Comparison of ENCODE assay signal across 15 cellular contexts in genomic region chr15:46280753-46281521, GRCh38.
DNase-seq lines count a peak whose midpoint lies in the region; ATAC-seq and TF ChIP-seq lines count a peak whose summit lies in the region.
"Had no signal": no experiment of that assay in that cellular context is flagged by ENCODE, and none has a peak within 500 bp of the region (broad histone marks: within the 10 kb centered on the region; RNA-seq: fewer than 3 reads in every experiment).

No MANE protein-coding gene starts in this region.

- H3K9me3 ChIP-seq in WERI-Rb-1 (ENCODE audit: severe bottlenecking) = no peaks in the 10 kb centered on the region
- H3K9me3 ChIP-seq: A549, breast epithelium, SJSA1 had no signal

- H3K4me3 ChIP-seq in WERI-Rb-1 (ENCODE audit: low read depth, low read length) = no peak overlapping the region
- H3K4me3 ChIP-seq: A549, breast epithelium, GM12878, SJSA1 had no signal

- H3K27ac Mint-ChIP-seq in activated naive CD4-positive, alpha-beta T cell treated with anti-CD3 and anti-CD28 coated beads, Interleukin-2, amount 50 U/mL, for 72 hours = no peak overlapping the region
- H3K27ac Mint-ChIP-seq: activated CD8-positive, alpha-beta memory T cell treated with anti-CD3 and anti-CD28 coated beads, Interleukin-2, amount 10 ng/mL, durations not matched to agents 7 days and 5 days had no signal

- peaks cover 0 to 9% of the 10 kb centered on the region in 2 donors for H3K9me3 Mint-ChIP-seq in activated naive CD4-positive, alpha-beta T cell treated with anti-CD3 and anti-CD28 coated beads, Interleukin-2, amount 50 U/mL, for 72 hours

- H3K27ac ChIP-seq in WERI-Rb-1 = peak overlapping the region; percentile 96
- H3K27ac ChIP-seq: A549, breast epithelium, SJSA1 had no signal

- H3K36me3 Mint-ChIP-seq in activated naive CD4-positive, alpha-beta T cell treated with anti-CD3 and anti-CD28 coated beads, Interleukin-2, amount 50 U/mL, for 72 hours = no peaks in the 10 kb centered on the region
- H3K36me3 Mint-ChIP-seq: activated CD8-positive, alpha-beta memory T cell treated with anti-CD3 and anti-CD28 coated beads, Interleukin-2, amount 10 ng/mL, durations not matched to agents 7 days and 5 days had no signal

- DNase-seq in NCI-H2107 treated with DMSO at 0.1 percent for 48 hours (lab: John Stamatoyannopoulos, UW; ENCODE audit: unreplicated experiment) (peak; percentile 52), NCI-H2107 (lab: John Stamatoyannopoulos, UW) (no peak), NCI-H1930 (lab: John Stamatoyannopoulos, UW) (peak; percentile 6 to 18), WERI-Rb-1 (peak; percentile 81), renal cortical epithelial cell (ENCODE audit: low read depth) (peak; percentile 27), left cardiac atrium (no peak)
- DNase-seq in activated naive CD4-positive, alpha-beta T cell treated with anti-CD3 and anti-CD28 coated beads, Interleukin-2, amount 50 U/mL, for 72 hours (ENCODE audit: low spot score in 2 of 2) = no peak
- DNase-seq: activated CD8-positive, alpha-beta memory T cell treated with anti-CD3 and anti-CD28 coated beads, Interleukin-2, amount 10 ng/mL, durations not matched to agents 7 days and 5 days; foreskin melanocyte; stimulated activated CD4-positive, alpha-beta T cell treated with anti-CD3 and anti-CD28 coated beads, Interleukin-2, amount 100 ng/mL, for 24 hours had no signal

- no peaks in the 10 kb centered on the region for H3K36me3 ChIP-seq in WERI-Rb-1
- H3K36me3 ChIP-seq: breast epithelium, SJSA1 had no signal

- ATAC-seq in activated naive CD4-positive, alpha-beta T cell treated with anti-CD3 and anti-CD28 coated beads, Interleukin-2, amount 50 U/mL, for 72 hours = no peak
- ATAC-seq in GM21381 (IDR thresholded peaks at IDR 0.05; ENCODE audit: unreplicated experiment) = no peak
- ATAC-seq in left cardiac atrium = no peak
- ATAC-seq: A549; activated CD8-positive, alpha-beta memory T cell treated with anti-CD3 and anti-CD28 coated beads, Interleukin-2, amount 10 ng/mL, durations not matched to agents 7 days and 5 days; GM12878 had no signal

- intact Hi-C loops in left cardiac atrium (cut with DNase I) = no loop called here

- TF ChIP-seq CTCF in WERI-Rb-1 (IDR thresholded peaks at IDR 0.05; ENCODE audit: low read depth, low read length) = peak; percentile 62

- H3K27me3 ChIP-seq in WERI-Rb-1 (ENCODE audit: insufficient read depth, low read depth, severe bottlenecking) = no peaks in the 10 kb centered on the region
- H3K27me3 ChIP-seq: breast epithelium, SJSA1 had no signal

Comparison
In these comparisons a context has a peak if more than half of its experiments do, and no peak if none do; other contexts are left out.
1. DNase-seq: peak in NCI-H2107 treated with DMSO at 0.1 percent for 48 hours (single experiment), NCI-H1930 (2 of 2), WERI-Rb-1 (single experiment) and renal cortical epithelial cell (single experiment); none in NCI-H2107 (single experiment), activated naive CD4-positive, alpha-beta T cell treated with anti-CD3 and anti-CD28 coated beads, Interleukin-2, amount 50 U/mL, for 72 hours (0 of 2) and left cardiac atrium (single experiment).